In genomic region chr4:169220854-169221311, GRCh38 we compare ENCODE assay signal across 18 cellular contexts.
"Had no signal": no experiment of that assay in that cellular context is flagged by ENCODE, and none has a peak within 500 bp of the region (broad histone marks: within the 10 kb centered on the region; RNA-seq: fewer than 3 reads in every experiment).

No MANE protein-coding gene starts in this region.

- H3K4me1 Mint-ChIP-seq: stimulated activated effector memory CD8-positive, alpha-beta T cell treated with anti-CD3 and anti-CD28 coated beads, Interleukin-12 subunit alpha, Interleukin-12 subunit beta, amount 100 ng/mL, for 72 hours; WTC11 had no signal

- H3K9me3 Mint-ChIP-seq: activated CD4-positive, alpha-beta memory T cell treated with anti-CD3 and anti-CD28 coated beads for 36 hours; stimulated activated effector memory CD8-positive, alpha-beta T cell treated with anti-CD3 and anti-CD28 coated beads, Interleukin-12 subunit alpha, Interleukin-12 subunit beta, amount 100 ng/mL, for 72 hours; T-helper 2 cell treated with Interferon-gamma antibody and Interleukin-4, amounts not matched to agents 5 μg/mL and 100 μg/mL, for 36 hours; WTC11 had no signal

- H3K27ac ChIP-seq: dorsolateral prefrontal cortex, prostate gland, testis had no signal

- H3K36me3 ChIP-seq: prostate gland, upper lobe of left lung had no signal

- FAIRE-seq: endometrium, TTC549 had no signal

- H3K4me3 Mint-ChIP-seq: activated CD4-positive, alpha-beta memory T cell treated with anti-CD3 and anti-CD28 coated beads for 36 hours; stimulated activated effector memory CD8-positive, alpha-beta T cell treated with anti-CD3 and anti-CD28 coated beads, Interleukin-12 subunit alpha, Interleukin-12 subunit beta, amount 100 ng/mL, for 72 hours; T-helper 2 cell treated with Interferon-gamma antibody and Interleukin-4, amounts not matched to agents 5 μg/mL and 100 μg/mL, for 36 hours; WTC11 had no signal

- H3K4me3 ChIP-seq: dorsolateral prefrontal cortex, prostate gland, testis had no signal

- DNase-seq: activated CD4-positive, alpha-beta memory T cell treated with anti-CD3 and anti-CD28 coated beads for 36 hours; activated CD4-positive, alpha-beta T cell treated with anti-CD3 and anti-CD28 coated beads for 4 hours; activated naive CD4-positive, alpha-beta T cell treated with Interleukin-2 at 50 U/mL for 16 hours; activated T-cell treated with anti-CD3 and anti-CD28 coated beads for 4 hours; caudate nucleus; dorsolateral prefrontal cortex; left colon; stimulated activated CD4-positive, alpha-beta T cell treated with anti-CD3 and anti-CD28 coated beads, Interleukin-4, amount 100 ng/mL, for 24 hours; testis; upper lobe of left lung had no signal

- H3K27ac Mint-ChIP-seq: activated CD4-positive, alpha-beta memory T cell treated with anti-CD3 and anti-CD28 coated beads for 36 hours; stimulated activated effector memory CD8-positive, alpha-beta T cell treated with anti-CD3 and anti-CD28 coated beads, Interleukin-12 subunit alpha, Interleukin-12 subunit beta, amount 100 ng/mL, for 72 hours; T-helper 2 cell treated with Interferon-gamma antibody and Interleukin-4, amounts not matched to agents 5 μg/mL and 100 μg/mL, for 36 hours had no signal

- H3K36me3 Mint-ChIP-seq: activated CD4-positive, alpha-beta memory T cell treated with anti-CD3 and anti-CD28 coated beads for 36 hours; stimulated activated effector memory CD8-positive, alpha-beta T cell treated with anti-CD3 and anti-CD28 coated beads, Interleukin-12 subunit alpha, Interleukin-12 subunit beta, amount 100 ng/mL, for 72 hours; WTC11 had no signal

- H3K4me1 ChIP-seq: prostate gland had no signal

- H3K9me3 ChIP-seq: prostate gland, testis, upper lobe of left lung had no signal

- ATAC-seq: left colon; sciatic nerve; stimulated activated effector memory CD8-positive, alpha-beta T cell treated with anti-CD3 and anti-CD28 coated beads, Interleukin-12 subunit alpha, Interleukin-12 subunit beta, amount 100 ng/mL, for 72 hours; WTC11 had no signal

- H3K27me3 ChIP-seq: dorsolateral prefrontal cortex, testis, upper lobe of left lung had no signal

- H3K27me3 Mint-ChIP-seq: brain had no signal
